9 cellular contexts compared by ENCODE assay signal in genomic region chr7:27242580-27243339, GRCh38. TPM values are rescaled to one million over a fixed set of nuclear protein-coding genes. Genes with fewer than 3 reads are reported as not detected.
DNase-seq lines count a peak whose midpoint lies in the region; ATAC-seq and TF ChIP-seq lines count a peak whose summit lies in the region.
"Had no signal": no experiment of that assay in that cellular context is flagged by ENCODE, and none has a peak within 500 bp of the region (broad histone marks: within the 10 kb centered on the region; RNA-seq: fewer than 3 reads in every experiment).

Gene EVX1 (plus strand): TSS chr7:27242802. CDS start chr7:27243031, 229 bp downstream.

- H3K4me3 ChIP-seq in fibroblast of mammary gland (ENCODE audit: control insufficient read depth, low read depth, low read length): no peak within 1 kb of the TSS

- ATAC-seq in stimulated activated naive CD8-positive, alpha-beta T cell treated with anti-CD3 and anti-CD28 coated beads, Interleukin-15, Interleukin-2, amounts not matched to agents 100 U/mL and 50 U/mL, for 24 hours: peak; percentile 30
- ATAC-seq in HG03378 (IDR thresholded peaks at IDR 0.05; ENCODE audit: unreplicated experiment): no peak
- ATAC-seq: pancreas had no signal

- peak; percentile 62 for DNase-seq in activated CD8-positive, alpha-beta memory T cell treated with anti-CD3 and anti-CD28 coated beads for 24 hours
- no peak for DNase-seq in activated CD8-positive, alpha-beta memory T cell treated with anti-CD3 and anti-CD28 coated beads, Interleukin-2, amount 50 U/mL, for 4 hours
- DNase-seq in RPMI7951 (ENCODE audit: low read depth) (peak; percentile 12), fibroblast of mammary gland (ENCODE audit: low read depth) (peak; percentile 21), GDM1 (lab: John Stamatoyannopoulos, UW) (no peak), kidney tubule cell (ENCODE audit: low spot score) (no peak)
- DNase-seq in stimulated activated naive CD8-positive, alpha-beta T cell treated with anti-CD3 and anti-CD28 coated beads, Interleukin-15, Interleukin-2, amounts not matched to agents 100 U/mL and 50 U/mL, for 24 hours: no peak

- TF ChIP-seq CTCF in fibroblast of mammary gland (conservative IDR thresholded peaks at IDR 0.05; ENCODE audit: control insufficient read depth, insufficient read depth, low read depth, low read length): no peak

RNA-seq across cellular contexts. Expression of gene EVX1, which starts in this region (rescaled TPM):
- total RNA-seq in RPMI7951 (2014; rRNA removed; shearing (Covaris generic)): not detected in 2 replicates
- total RNA-seq: pancreas had no signal

Comparison
In these comparisons a context has a peak if more than half of its experiments do, and no peak if none do; other contexts are left out.
1. DNase-seq: peak in activated CD8-positive, alpha-beta memory T cell treated with anti-CD3 and anti-CD28 coated beads for 24 hours (single experiment) and fibroblast of mammary gland (single experiment); none in activated CD8-positive, alpha-beta memory T cell treated with anti-CD3 and anti-CD28 coated beads, Interleukin-2, amount 50 U/mL, for 4 hours (single experiment), stimulated activated naive CD8-positive, alpha-beta T cell treated with anti-CD3 and anti-CD28 coated beads, Interleukin-15, Interleukin-2, amounts not matched to agents 100 U/mL and 50 U/mL, for 24 hours (single experiment), GDM1 (single experiment) and kidney tubule cell (single experiment).
2. Peak in DNase-seq in RPMI7951; RNA of the gene not detected or under 1 TPM.